In genomic region chrX:634306-634958, GRCh38 we compare ENCODE assay signal across 15 cellular contexts. TPM values are rescaled to one million over a fixed set of nuclear protein-coding genes. Genes with fewer than 3 reads are reported as not detected.
DNase-seq lines count a peak whose midpoint lies in the region; TF ChIP-seq lines count a peak whose summit lies in the region.
"Had no signal": no experiment of that assay in that cellular context is flagged by ENCODE, and none has a peak within 500 bp of the region (broad histone marks: within the 10 kb centered on the region; RNA-seq: fewer than 3 reads in every experiment).

No MANE protein-coding gene starts in this region.

- H3K27me3 Mint-ChIP-seq in activated T-cell treated with anti-CD3 and anti-CD28 coated beads, Interleukin-2, amount 50 U/mL, for 24 hours, result peaks cover 83% of the 10 kb centered on the region
- H3K27me3 Mint-ChIP-seq in CD4-positive, alpha-beta memory T cell, result peaks cover 40 to 47% of the 10 kb centered on the region in 2 donors

- TF ChIP-seq CTCF in spleen (IDR thresholded peaks at IDR 0.05 in 8 of 11, conservative IDR thresholded peaks at IDR 0.05 in 3 of 11), result no peak

- no peaks in the 10 kb centered on the region for H3K9me3 ChIP-seq in NT2/D1 (ENCODE audit: insufficient read depth, low read length)
- no peaks in the 10 kb centered on the region for H3K9me3 ChIP-seq in spleen
- H3K9me3 ChIP-seq in CD4-positive, alpha-beta memory T cell (ENCODE audit: control insufficient read depth in 1 of 2, low read length in 2 of 2), result no peaks in the 10 kb centered on the region
- H3K9me3 ChIP-seq: A549 had no signal

- intact Hi-C loops in spleen (cut with DNase I; ENCODE audit: low total_unique reads), result no loop called here
- intact Hi-C loops in CD4-positive, alpha-beta memory T cell (cut with micrococcal nuclease), result no loop called here

- TF ChIP-seq POLR2A in spleen (IDR thresholded peaks at IDR 0.05), result no peak

- H3K9ac ChIP-seq in NT2/D1 (ENCODE audit: insufficient read length, low read depth), result no peak overlapping the region

- H3K4me1 ChIP-seq in NT2/D1 (ENCODE audit: insufficient read depth, insufficient read length) (peaks cover 18% of the 10 kb centered on the region), spleen (peaks cover 0 to 25% (median 10%) of the 10 kb centered on the region in 6 donors)
- H3K4me1 ChIP-seq in CD4-positive, alpha-beta memory T cell (ENCODE audit: insufficient read depth, low read length), result no peaks in the 10 kb centered on the region

- H3K9me3 Mint-ChIP-seq in activated T-cell treated with anti-CD3 and anti-CD28 coated beads, Interleukin-2, amount 50 U/mL, for 24 hours, result no peaks in the 10 kb centered on the region
- H3K9me3 Mint-ChIP-seq in CD4-positive, alpha-beta memory T cell, result peaks cover 0 to 3% (median 0%) of the 10 kb centered on the region in 8 donors

- peaks cover 10% of the 10 kb centered on the region for H3K4me1 Mint-ChIP-seq in activated T-cell treated with anti-CD3 and anti-CD28 coated beads, Interleukin-2, amount 50 U/mL, for 24 hours (ENCODE audit: low read depth)
- peaks cover 5 to 13% (median 8%) of the 10 kb centered on the region in 4 donors for H3K4me1 Mint-ChIP-seq in CD4-positive, alpha-beta memory T cell

- 4 to 9% (median 5%) methylated on average over 42 to 58 of the region's 58 CpGs for WGBS in spleen, 5 donors

- no peaks in the 10 kb centered on the region for H3K36me3 ChIP-seq in NT2/D1 (ENCODE audit: insufficient read depth, insufficient read length, low read length)
- H3K36me3 ChIP-seq in spleen, result no peaks in the 10 kb centered on the region
- no peaks in the 10 kb centered on the region for H3K36me3 ChIP-seq in CD4-positive, alpha-beta memory T cell (ENCODE audit: insufficient read depth, low read length)

- H3K27me3 ChIP-seq in NT2/D1 (ENCODE audit: insufficient read depth, insufficient read length), result peaks cover 94% of the 10 kb centered on the region
- H3K27me3 ChIP-seq in spleen (replicated peaks in 1 of 7), result peaks cover 6 to 94% (median 91%) of the 10 kb centered on the region in 7 donors
- H3K27me3 ChIP-seq in CD4-positive, alpha-beta memory T cell (ENCODE audit: insufficient read depth, low read length), result no peaks in the 10 kb centered on the region

- CTCF ChIA-PET in CD4-positive, alpha-beta memory T cell (lab: Charles Lee; ENCODE audit: partially characterized antibody), result no interaction called here

- peak overlapping the region; percentile 15 for H3K4me3 ChIP-seq in NT2/D1 (ENCODE audit: insufficient read length, low read depth)
- peak overlapping the region in 1 of 8 donors; percentile 8 for H3K4me3 ChIP-seq in spleen
- no peak overlapping the region for H3K4me3 ChIP-seq in CD4-positive, alpha-beta memory T cell (ENCODE audit: low read length in 2 of 2)
- H3K4me3 ChIP-seq: A549, K562 had no signal

- H3K27ac ChIP-seq in spleen, result no peak overlapping the region
- no peak overlapping the region for H3K27ac ChIP-seq in CD4-positive, alpha-beta memory T cell (ENCODE audit: low read depth, low read length)
- H3K27ac ChIP-seq: A549 had no signal

- H3K27ac Mint-ChIP-seq in activated T-cell treated with anti-CD3 and anti-CD28 coated beads, Interleukin-2, amount 50 U/mL, for 24 hours, result no peak overlapping the region
- no peak overlapping the region for H3K27ac Mint-ChIP-seq in CD4-positive, alpha-beta memory T cell

- DNase-seq in EL, result peak; percentile 48
- no peak for DNase-seq in NT2/D1 (ENCODE audit: low read depth, low spot score)
- DNase-seq in mesenteric fat pad (ENCODE audit: low spot score), result peak; percentile 84
- peak; percentile 48 for DNase-seq in spleen
- DNase-seq in activated T-cell treated with anti-CD3 and anti-CD28 coated beads, Interleukin-2, amount 50 U/mL, for 24 hours, result no peak
- no peak for DNase-seq in CD4-positive, alpha-beta memory T cell
- no peak for DNase-seq in glomerular visceral epithelial cell (ENCODE audit: extremely low spot score)
- no peak for DNase-seq in stimulated activated CD4-positive, alpha-beta T cell treated with anti-CD3 and anti-CD28 coated beads, Interleukin-12 subunit alpha, Interleukin-12 subunit beta, amount 100 ng/mL, for 4 hours
- DNase-seq: C1 segment of cervical spinal cord, NCI-H1417 treated with DMSO at 0.1 percent for 48 hours, NCI-H1930, NCI-H748 treated with DMSO at 0.1 percent for 48 hours had no signal

- POLR2A ChIA-PET in CD4-positive, alpha-beta memory T cell (lab: Charles Lee; ENCODE audit: partially characterized antibody), result no interaction called here

- H3K36me3 Mint-ChIP-seq in activated T-cell treated with anti-CD3 and anti-CD28 coated beads, Interleukin-2, amount 50 U/mL, for 24 hours (ENCODE audit: low read depth), result no peaks in the 10 kb centered on the region
- no peaks in the 10 kb centered on the region for H3K36me3 Mint-ChIP-seq in CD4-positive, alpha-beta memory T cell

- no peak overlapping the region for H3K4me3 Mint-ChIP-seq in activated T-cell treated with anti-CD3 and anti-CD28 coated beads, Interleukin-2, amount 50 U/mL, for 24 hours
- no peak overlapping the region for H3K4me3 Mint-ChIP-seq in CD4-positive, alpha-beta memory T cell

RNA-seq across cellular contexts. Expression of gene SHOX, which starts 3.8 kb away (rescaled TPM):
- total RNA-seq in mesenteric fat pad, result 0.10 TPM
- total RNA-seq in spleen, result not detected
- polyA plus RNA-seq in spleen, result not detected
- not detected for total RNA-seq in CD4-positive, alpha-beta memory T cell
- polyA plus RNA-seq in CD4-positive, alpha-beta memory T cell, result not detected
- total RNA-seq: K562, Right ventricle myocardium inferior had no signal
- polyA plus RNA-seq: A549, K562 had no signal

Comparison
In these comparisons a context has a peak if more than half of its experiments do, and no peak if none do; other contexts are left out.
1. DNase-seq: peak in EL (single experiment), mesenteric fat pad (single experiment) and spleen (single experiment); none in NT2/D1 (single experiment), activated T-cell treated with anti-CD3 and anti-CD28 coated beads, Interleukin-2, amount 50 U/mL, for 24 hours (single experiment), CD4-positive, alpha-beta memory T cell (0 of 5), glomerular visceral epithelial cell (single experiment) and stimulated activated CD4-positive, alpha-beta T cell treated with anti-CD3 and anti-CD28 coated beads, Interleukin-12 subunit alpha, Interleukin-12 subunit beta, amount 100 ng/mL, for 4 hours (single experiment).